1 cellular context compared by ENCODE assay signal in the genomic region with DNA sequence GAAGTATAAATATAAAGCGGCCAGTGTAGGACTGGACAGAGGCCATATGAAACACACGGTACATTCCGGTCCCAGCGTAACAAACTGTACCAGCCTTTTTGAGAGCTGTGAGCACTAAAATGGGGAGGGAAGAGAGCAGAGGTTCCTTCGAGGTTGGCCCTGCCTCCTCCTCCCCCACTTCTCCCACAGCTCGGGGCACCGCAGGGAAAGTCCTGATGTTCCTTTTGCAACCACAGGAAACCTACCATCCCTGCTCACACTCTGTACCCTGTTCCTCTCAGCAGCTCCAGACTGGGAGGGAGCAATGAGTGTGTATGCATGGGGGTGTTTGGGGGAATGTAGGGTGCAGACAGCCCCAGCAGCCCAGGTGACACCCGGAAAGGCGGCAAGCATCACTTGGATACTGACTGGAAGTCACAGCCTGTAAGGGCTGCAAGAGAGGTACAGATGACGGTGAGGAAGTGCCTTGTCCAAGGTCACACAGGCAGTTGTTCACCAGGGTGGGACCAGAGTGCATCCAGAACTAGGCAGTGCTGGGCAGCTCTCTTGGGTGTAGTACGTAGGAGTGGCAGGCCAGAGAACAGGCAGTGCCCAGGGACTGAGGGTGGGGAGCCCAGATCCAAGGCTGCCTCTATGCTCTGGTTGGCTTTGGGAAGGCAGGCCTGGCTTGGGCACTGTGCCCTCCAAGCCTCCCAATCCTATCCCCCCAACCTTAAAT.
TF ChIP-seq lines count a peak whose summit lies in the region.

No MANE protein-coding gene starts in this region.

TF ChIP-seq in HepG2, 621 proteins besides CTCF, POLR2A, EP300 and RAD21 (continued from another document):
- TF ChIP-seq, protein P1, sequence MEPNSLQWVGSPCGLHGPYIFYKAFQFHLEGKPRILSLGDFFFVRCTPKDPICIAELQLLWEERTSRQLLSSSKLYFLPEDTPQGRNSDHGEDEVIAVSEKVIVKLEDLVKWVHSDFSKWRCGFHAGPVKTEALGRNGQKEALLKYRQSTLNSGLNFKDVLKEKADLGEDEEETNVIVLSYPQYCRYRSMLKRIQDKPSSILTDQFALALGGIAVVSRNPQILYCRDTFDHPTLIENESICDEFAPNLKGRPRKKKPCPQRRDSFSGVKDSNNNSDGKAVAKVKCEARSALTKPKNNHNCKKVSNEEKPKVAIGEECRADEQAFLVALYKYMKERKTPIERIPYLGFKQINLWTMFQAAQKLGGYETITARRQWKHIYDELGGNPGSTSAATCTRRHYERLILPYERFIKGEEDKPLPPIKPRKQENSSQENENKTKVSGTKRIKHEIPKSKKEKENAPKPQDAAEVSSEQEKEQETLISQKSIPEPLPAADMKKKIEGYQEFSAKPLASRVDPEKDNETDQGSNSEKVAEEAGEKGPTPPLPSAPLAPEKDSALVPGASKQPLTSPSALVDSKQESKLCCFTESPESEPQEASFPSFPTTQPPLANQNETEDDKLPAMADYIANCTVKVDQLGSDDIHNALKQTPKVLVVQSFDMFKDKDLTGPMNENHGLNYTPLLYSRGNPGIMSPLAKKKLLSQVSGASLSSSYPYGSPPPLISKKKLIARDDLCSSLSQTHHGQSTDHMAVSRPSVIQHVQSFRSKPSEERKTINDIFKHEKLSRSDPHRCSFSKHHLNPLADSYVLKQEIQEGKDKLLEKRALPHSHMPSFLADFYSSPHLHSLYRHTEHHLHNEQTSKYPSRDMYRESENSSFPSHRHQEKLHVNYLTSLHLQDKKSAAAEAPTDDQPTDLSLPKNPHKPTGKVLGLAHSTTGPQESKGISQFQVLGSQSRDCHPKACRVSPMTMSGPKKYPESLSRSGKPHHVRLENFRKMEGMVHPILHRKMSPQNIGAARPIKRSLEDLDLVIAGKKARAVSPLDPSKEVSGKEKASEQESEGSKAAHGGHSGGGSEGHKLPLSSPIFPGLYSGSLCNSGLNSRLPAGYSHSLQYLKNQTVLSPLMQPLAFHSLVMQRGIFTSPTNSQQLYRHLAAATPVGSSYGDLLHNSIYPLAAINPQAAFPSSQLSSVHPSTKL (CRISPR knock-in tag; IDR thresholded peaks at IDR 0.05): 0 out of 2 replicates have a peak, but pooled peaks have one; percentile 33
- TF ChIP-seq, protein P2, sequence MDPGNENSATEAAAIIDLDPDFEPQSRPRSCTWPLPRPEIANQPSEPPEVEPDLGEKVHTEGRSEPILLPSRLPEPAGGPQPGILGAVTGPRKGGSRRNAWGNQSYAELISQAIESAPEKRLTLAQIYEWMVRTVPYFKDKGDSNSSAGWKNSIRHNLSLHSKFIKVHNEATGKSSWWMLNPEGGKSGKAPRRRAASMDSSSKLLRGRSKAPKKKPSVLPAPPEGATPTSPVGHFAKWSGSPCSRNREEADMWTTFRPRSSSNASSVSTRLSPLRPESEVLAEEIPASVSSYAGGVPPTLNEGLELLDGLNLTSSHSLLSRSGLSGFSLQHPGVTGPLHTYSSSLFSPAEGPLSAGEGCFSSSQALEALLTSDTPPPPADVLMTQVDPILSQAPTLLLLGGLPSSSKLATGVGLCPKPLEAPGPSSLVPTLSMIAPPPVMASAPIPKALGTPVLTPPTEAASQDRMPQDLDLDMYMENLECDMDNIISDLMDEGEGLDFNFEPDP (CRISPR knock-in tag; conservative IDR thresholded peaks at IDR 0.05): no peak
- TF ChIP-seq RBFOX2 (IDR thresholded peaks at IDR 0.05; ENCODE audit: low read depth, low read length) (no peak), HDAC2 (CRISPR knock-in tag; IDR thresholded peaks at IDR 0.05) (peak; percentile 64; the same call in 1 of the 2 replicates)
